1 cellular context compared by ENCODE assay signal in the genomic region with DNA sequence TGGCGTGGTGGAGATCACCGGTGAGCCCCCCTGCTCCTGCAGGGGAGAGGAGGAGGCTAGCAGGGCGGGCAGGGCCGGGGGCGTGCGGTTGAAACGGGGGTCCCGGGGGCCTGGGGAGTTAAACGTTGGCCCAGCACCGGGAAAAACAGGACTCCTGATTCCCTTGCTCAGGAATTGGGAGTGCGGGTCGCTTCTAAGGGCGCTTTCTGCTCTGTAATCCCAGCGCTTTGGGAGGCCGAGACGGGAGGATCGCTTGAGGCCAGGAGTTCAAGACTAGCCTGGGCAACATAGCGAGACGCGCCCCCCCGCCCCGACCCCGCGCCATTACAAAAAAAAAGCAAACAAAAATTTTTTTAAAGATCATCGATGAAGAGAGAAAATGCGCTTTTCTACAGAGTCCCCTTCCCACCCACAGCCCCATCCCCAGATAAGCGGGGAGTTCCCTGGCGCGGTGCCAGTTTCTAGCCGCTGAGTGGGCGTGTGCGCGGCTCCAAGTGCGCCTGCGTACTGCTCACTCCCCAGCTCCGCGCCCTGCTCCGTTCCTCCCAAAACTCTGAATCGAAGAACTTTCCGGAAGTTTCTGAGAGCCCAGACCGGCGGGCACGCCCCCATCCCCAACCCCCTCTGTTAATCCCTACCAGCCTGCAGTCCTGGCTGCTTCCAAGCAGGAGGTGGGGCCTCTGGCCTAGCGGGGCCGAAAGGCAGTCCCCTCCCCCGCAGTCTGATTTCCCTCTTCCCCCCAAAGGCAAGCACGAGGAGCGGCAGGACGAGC.
A peak's percentile ranks its signal among the peaks of the same experiment; 100 is the strongest.
TF ChIP-seq lines count a peak whose summit lies in the region.

No MANE protein-coding gene starts in this region.

TF ChIP-seq in HepG2, 621 proteins besides CTCF, POLR2A, EP300 and RAD21 (continued from another document and continues in another):
- TF ChIP-seq, protein P1, sequence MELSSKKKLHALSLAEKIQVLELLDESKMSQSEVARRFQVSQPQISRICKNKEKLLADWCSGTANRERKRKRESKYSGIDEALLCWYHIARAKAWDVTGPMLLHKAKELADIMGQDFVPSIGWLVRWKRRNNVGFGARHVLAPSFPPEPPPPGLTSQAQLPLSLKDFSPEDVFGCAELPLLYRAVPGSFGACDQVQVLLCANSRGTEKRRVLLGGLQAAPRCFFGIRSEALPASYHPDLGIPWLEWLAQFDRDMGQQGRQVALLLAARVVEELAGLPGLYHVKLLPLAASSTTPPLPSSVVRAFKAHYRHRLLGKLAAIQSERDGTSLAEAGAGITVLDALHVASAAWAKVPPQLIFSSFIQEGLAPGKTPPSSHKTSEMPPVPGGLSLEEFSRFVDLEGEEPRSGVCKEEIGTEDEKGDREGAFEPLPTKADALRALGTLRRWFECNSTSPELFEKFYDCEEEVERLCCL (CRISPR knock-in tag; IDR thresholded peaks at IDR 0.05; ENCODE audit: borderline replicate concordance) = no peak
- TF ChIP-seq ZNF331 (CRISPR knock-in tag; IDR thresholded peaks at IDR 0.05) (peak; percentile 66; the same call in 1 of the 2 replicates), ZNF569 (CRISPR knock-in tag; IDR thresholded peaks at IDR 0.05; ENCODE audit: borderline replicate concordance) (0 out of 2 replicates have a peak, but pooled peaks have one; percentile 49), AGO2 (optimal IDR thresholded peaks at IDR 0.05; ENCODE audit: low read depth, low read length) (peak; percentile 11), RNF219 (CRISPR knock-in tag; IDR thresholded peaks at IDR 0.05) (no peak), NCOA2 (CRISPR knock-in tag; IDR thresholded peaks at IDR 0.05) (peak; percentile 58), ATF7-NPFF (CRISPR knock-in tag; IDR thresholded peaks at IDR 0.05; ENCODE audit: low read depth) (peak; percentile 6; the same call in 1 of the 2 replicates), ZFP90 (CRISPR knock-in tag; IDR thresholded peaks at IDR 0.05; ENCODE audit: borderline replicate concordance) (0 out of 2 replicates have a peak, but pooled peaks have one; percentile 80), ZNF362 (CRISPR knock-in tag; IDR thresholded peaks at IDR 0.05; ENCODE audit: borderline replicate concordance) (no peak), ZNF24 (IDR thresholded peaks at IDR 0.05) (no peak), SRY (CRISPR knock-in tag; IDR thresholded peaks at IDR 0.05) (0 out of 2 replicates have a peak, but pooled peaks have one; percentile 8), ZNF678 (CRISPR knock-in tag; IDR thresholded peaks at IDR 0.05) (0 out of 2 replicates have a peak, but pooled peaks have one; percentile 20), PRPF4 (IDR thresholded peaks at IDR 0.05; ENCODE audit: low read depth, low read length, poor library complexity, severe bottlenecking) (peak; percentile 33), FOXA3 (CRISPR knock-in tag; IDR thresholded peaks at IDR 0.05) (0 out of 2 replicates have a peak, but pooled peaks have one; percentile 35), SNAI1 (CRISPR knock-in tag; IDR thresholded peaks at IDR 0.05; ENCODE audit: borderline replicate concordance) (peak; percentile 43; the same call in 1 of the 2 replicates), ZNF343 (CRISPR knock-in tag; IDR thresholded peaks at IDR 0.05) (peak; percentile 55; the same call in 1 of the 2 replicates), CEBPG (CRISPR knock-in tag; IDR thresholded peaks at IDR 0.05) (no peak), ZFP37 (CRISPR knock-in tag; IDR thresholded peaks at IDR 0.05; ENCODE audit: borderline replicate concordance) (no peak), PHF5A (CRISPR knock-in tag; IDR thresholded peaks at IDR 0.05; ENCODE audit: low read depth, unreplicated experiment) (peak; percentile 35), NFYB (CRISPR knock-in tag; IDR thresholded peaks at IDR 0.05) (0 out of 2 replicates have a peak, but pooled peaks have one; percentile 30), HHEX (CRISPR knock-in tag; IDR thresholded peaks at IDR 0.05) (no peak), MXD1 (CRISPR knock-in tag; IDR thresholded peaks at IDR 0.05) (peak; percentile 63; the same call in 1 of the 2 replicates), ZNF441 (CRISPR knock-in tag; IDR thresholded peaks at IDR 0.05; ENCODE audit: borderline replicate concordance) (0 out of 2 replicates have a peak, but pooled peaks have one; percentile 57), ZNF660 (CRISPR knock-in tag; IDR thresholded peaks at IDR 0.05; ENCODE audit: borderline replicate concordance, low read depth) (no peak), CCDC6 (CRISPR knock-in tag; IDR thresholded peaks at IDR 0.05) (peak; percentile 76), PHF21A (CRISPR knock-in tag; IDR thresholded peaks at IDR 0.05) (0 out of 2 replicates have a peak, but pooled peaks have one; percentile 45), KLF16 (CRISPR knock-in tag; IDR thresholded peaks at IDR 0.05) (peak in 1 of 2 experiments; percentile 78; a peak in 1 of 4 replicates), ZBTB20 (CRISPR knock-in tag; IDR thresholded peaks at IDR 0.05; ENCODE audit: borderline replicate concordance, low read depth) (0 out of 2 replicates have a peak, but pooled peaks have one; percentile 21), HOXA3 (CRISPR knock-in tag; IDR thresholded peaks at IDR 0.05) (peak; percentile 29; the same call in 1 of the 2 replicates)
- TF ChIP-seq, protein P2, sequence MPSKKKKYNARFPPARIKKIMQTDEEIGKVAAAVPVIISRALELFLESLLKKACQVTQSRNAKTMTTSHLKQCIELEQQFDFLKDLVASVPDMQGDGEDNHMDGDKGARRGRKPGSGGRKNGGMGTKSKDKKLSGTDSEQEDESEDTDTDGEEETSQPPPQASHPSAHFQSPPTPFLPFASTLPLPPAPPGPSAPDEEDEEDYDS (CRISPR knock-in tag; IDR thresholded peaks at IDR 0.05) = 0 out of 2 replicates have a peak, but pooled peaks have one; percentile 41
- TF ChIP-seq, protein P3, sequence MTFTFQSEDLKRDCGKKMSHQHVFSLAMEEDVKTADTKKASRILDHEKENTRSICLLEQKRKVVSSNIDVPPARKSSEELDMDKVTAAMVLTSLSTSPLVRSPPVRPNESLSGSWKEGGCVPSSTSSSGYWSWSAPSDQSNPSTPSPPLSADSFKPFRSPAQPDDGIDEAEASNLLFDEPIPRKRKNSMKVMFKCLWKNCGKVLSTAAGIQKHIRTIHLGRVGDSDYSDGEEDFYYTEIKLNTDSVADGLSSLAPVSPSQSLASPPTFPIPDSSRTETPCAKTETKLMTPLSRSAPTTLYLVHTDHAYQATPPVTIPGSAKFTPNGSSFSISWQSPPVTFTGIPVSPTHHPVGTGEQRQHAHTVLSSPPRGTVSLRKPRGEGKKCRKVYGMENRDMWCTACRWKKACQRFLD (CRISPR knock-in tag; IDR thresholded peaks at IDR 0.05; ENCODE audit: borderline replicate concordance) = 0 out of 2 replicates have a peak, but pooled peaks have one; percentile 31
- TF ChIP-seq, protein P4, sequence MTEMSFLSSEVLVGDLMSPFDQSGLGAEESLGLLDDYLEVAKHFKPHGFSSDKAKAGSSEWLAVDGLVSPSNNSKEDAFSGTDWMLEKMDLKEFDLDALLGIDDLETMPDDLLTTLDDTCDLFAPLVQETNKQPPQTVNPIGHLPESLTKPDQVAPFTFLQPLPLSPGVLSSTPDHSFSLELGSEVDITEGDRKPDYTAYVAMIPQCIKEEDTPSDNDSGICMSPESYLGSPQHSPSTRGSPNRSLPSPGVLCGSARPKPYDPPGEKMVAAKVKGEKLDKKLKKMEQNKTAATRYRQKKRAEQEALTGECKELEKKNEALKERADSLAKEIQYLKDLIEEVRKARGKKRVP (CRISPR knock-in tag; IDR thresholded peaks at IDR 0.05) = no peak
- TF ChIP-seq, protein P5, sequence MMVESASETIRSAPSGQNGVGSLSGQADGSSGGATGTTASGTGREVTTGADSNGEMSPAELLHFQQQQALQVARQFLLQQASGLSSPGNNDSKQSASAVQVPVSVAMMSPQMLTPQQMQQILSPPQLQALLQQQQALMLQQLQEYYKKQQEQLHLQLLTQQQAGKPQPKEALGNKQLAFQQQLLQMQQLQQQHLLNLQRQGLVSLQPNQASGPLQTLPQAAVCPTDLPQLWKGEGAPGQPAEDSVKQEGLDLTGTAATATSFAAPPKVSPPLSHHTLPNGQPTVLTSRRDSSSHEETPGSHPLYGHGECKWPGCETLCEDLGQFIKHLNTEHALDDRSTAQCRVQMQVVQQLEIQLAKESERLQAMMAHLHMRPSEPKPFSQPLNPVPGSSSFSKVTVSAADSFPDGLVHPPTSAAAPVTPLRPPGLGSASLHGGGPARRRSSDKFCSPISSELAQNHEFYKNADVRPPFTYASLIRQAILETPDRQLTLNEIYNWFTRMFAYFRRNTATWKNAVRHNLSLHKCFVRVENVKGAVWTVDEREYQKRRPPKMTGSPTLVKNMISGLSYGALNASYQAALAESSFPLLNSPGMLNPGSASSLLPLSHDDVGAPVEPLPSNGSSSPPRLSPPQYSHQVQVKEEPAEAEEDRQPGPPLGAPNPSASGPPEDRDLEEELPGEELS (CRISPR knock-in tag; IDR thresholded peaks at IDR 0.05) = peak; percentile 47
- TF ChIP-seq, protein P6, sequence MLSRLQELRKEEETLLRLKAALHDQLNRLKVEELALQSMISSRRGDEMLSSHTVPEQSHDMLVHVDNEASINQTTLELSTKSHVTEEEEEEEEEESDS (CRISPR knock-in tag; IDR thresholded peaks at IDR 0.05; ENCODE audit: borderline replicate concordance) = no peak
- TF ChIP-seq, protein P7, sequence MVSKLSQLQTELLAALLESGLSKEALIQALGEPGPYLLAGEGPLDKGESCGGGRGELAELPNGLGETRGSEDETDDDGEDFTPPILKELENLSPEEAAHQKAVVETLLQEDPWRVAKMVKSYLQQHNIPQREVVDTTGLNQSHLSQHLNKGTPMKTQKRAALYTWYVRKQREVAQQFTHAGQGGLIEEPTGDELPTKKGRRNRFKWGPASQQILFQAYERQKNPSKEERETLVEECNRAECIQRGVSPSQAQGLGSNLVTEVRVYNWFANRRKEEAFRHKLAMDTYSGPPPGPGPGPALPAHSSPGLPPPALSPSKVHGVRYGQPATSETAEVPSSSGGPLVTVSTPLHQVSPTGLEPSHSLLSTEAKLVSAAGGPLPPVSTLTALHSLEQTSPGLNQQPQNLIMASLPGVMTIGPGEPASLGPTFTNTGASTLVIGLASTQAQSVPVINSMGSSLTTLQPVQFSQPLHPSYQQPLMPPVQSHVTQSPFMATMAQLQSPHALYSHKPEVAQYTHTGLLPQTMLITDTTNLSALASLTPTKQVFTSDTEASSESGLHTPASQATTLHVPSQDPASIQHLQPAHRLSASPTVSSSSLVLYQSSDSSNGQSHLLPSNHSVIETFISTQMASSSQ (IDR thresholded peaks at IDR 0.05; ENCODE audit: low read depth) = no peak
- TF ChIP-seq, protein P7 (CRISPR knock-in tag; IDR thresholded peaks at IDR 0.05; ENCODE audit: borderline replicate concordance) = no peak
